ENCODE assay signal across 1 cellular context in genomic region chr18:48066225-48066652, GRCh38.
TF ChIP-seq lines count a peak whose summit lies in the region.

No MANE protein-coding gene starts in this region.

TF ChIP-seq in SK-N-SH treated with all-trans-retinoic acid at 6 μM for 48 hours, 23 proteins besides CTCF, POLR2A, EP300 and RAD21 (continued from another document):
- TF ChIP-seq PATZ1 (CRISPR knock-in tag; IDR thresholded peaks at IDR 0.05; ENCODE audit: borderline replicate concordance): 0 out of 2 replicates have a peak, but pooled peaks have one; percentile 27
